12 cellular contexts compared by ENCODE assay signal in genomic region chr3:64343692-64344440, GRCh38.
A peak's percentile ranks its signal among the peaks of the same experiment; 100 is the strongest.
DNase-seq lines count a peak whose midpoint lies in the region; ATAC-seq and TF ChIP-seq lines count a peak whose summit lies in the region.
"Had no signal": no experiment of that assay in that cellular context is flagged by ENCODE, and none has a peak within 500 bp of the region (broad histone marks: within the 10 kb centered on the region; RNA-seq: fewer than 3 reads in every experiment).

No MANE protein-coding gene starts in this region.

- TF ChIP-seq EP300 in transverse colon (IDR thresholded peaks at IDR 0.05; ENCODE audit: low read depth) (no peak), tibial nerve (IDR thresholded peaks at IDR 0.05) (no peak)

- H3K27ac ChIP-seq in lower lobe of right lung (peak overlapping the region; percentile 81), transverse colon (peak overlapping the region; percentile 68 to 88 (median 82)), tibial nerve (peak overlapping the region in 1 of 4 donors; percentile 2)
- H3K27ac ChIP-seq: KMS-11 had no signal

- ATAC-seq in lower lobe of right lung: no peak
- ATAC-seq in activated T-cell treated with anti-CD3 and anti-CD28 coated beads, Interleukin-2, amount 50 U/mL, for 4 hours: no peak
- ATAC-seq: HCT116 had no signal

- in situ Hi-C loops in transverse colon (cut with MboI; ENCODE audit: low pct_ligation_motif_present in 1 of 4, low pct_unique_long_range_greater_than_20kb in 1 of 4, low sequenced_read_pairs in 3 of 4): no loop called here

- DNase-seq in HT1080 (ENCODE audit: low read depth): peak; percentile 41
- peak; percentile 62 to 76 for DNase-seq in cardiac fibroblast (ENCODE audit: low read depth in 2 of 2)
- DNase-seq in lower lobe of right lung: no peak
- DNase-seq in transverse colon: no peak
- DNase-seq in activated T-cell treated with anti-CD3 and anti-CD28 coated beads, Interleukin-2, amount 50 U/mL, for 4 hours: no peak
- DNase-seq in activated CD4-positive, alpha-beta T cell treated with anti-CD3 and anti-CD28 coated beads for 4 hours: no peak
- DNase-seq in stimulated activated CD4-positive, alpha-beta T cell treated with anti-CD3 and anti-CD28 coated beads, Interleukin-4, amount 100 ng/mL, for 4 hours: no peak
- DNase-seq in tibial nerve (ENCODE audit: low spot score in 2 of 2): no peak
- DNase-seq: COR-L47, RPMI8226 had no signal

- no peaks in the 10 kb centered on the region for H3K4me1 Mint-ChIP-seq in activated T-cell treated with anti-CD3 and anti-CD28 coated beads, Interleukin-2, amount 50 U/mL, for 4 hours (ENCODE audit: low read depth)

- H3K4me3 Mint-ChIP-seq in activated T-cell treated with anti-CD3 and anti-CD28 coated beads, Interleukin-2, amount 50 U/mL, for 4 hours: no peak overlapping the region

- H3K4me3 ChIP-seq in cardiac fibroblast (replicated peaks in 1 of 2; ENCODE audit: low read depth in 2 of 2, low read length in 2 of 2): no peak overlapping the region
- no peak overlapping the region for H3K4me3 ChIP-seq in lower lobe of right lung
- no peak overlapping the region for H3K4me3 ChIP-seq in transverse colon
- H3K4me3 ChIP-seq in tibial nerve: no peak overlapping the region

- H3K4me1 ChIP-seq in lower lobe of right lung: peaks cover 35% of the 10 kb centered on the region
- peaks cover 4 to 32% (median 10%) of the 10 kb centered on the region in 4 donors for H3K4me1 ChIP-seq in transverse colon
- peaks cover 0 to 26% (median 7%) of the 10 kb centered on the region in 4 donors for H3K4me1 ChIP-seq in tibial nerve

- WGBS in transverse colon (ENCODE audit: low coverage in 1 of 2), 2 donors: 59 to 91% methylated on average over 6 to 8 of the region's 8 CpGs
- 49 to 56% methylated on average over 8 of the region's 8 CpGs for WGBS in tibial nerve, 2 donors

- peaks cover 7% of the 10 kb centered on the region for H3K27me3 Mint-ChIP-seq in activated T-cell treated with anti-CD3 and anti-CD28 coated beads, Interleukin-2, amount 50 U/mL, for 4 hours (ENCODE audit: low read depth)

- H3K9me3 ChIP-seq in lower lobe of right lung (no peaks in the 10 kb centered on the region), transverse colon (no peaks in the 10 kb centered on the region), tibial nerve (no peaks in the 10 kb centered on the region)

- no peaks in the 10 kb centered on the region for H3K36me3 Mint-ChIP-seq in activated T-cell treated with anti-CD3 and anti-CD28 coated beads, Interleukin-2, amount 50 U/mL, for 4 hours (ENCODE audit: insufficient read depth)

- no peaks in the 10 kb centered on the region for H3K9me3 Mint-ChIP-seq in activated T-cell treated with anti-CD3 and anti-CD28 coated beads, Interleukin-2, amount 50 U/mL, for 4 hours

- no peak for TF ChIP-seq POLR2A in transverse colon (IDR thresholded peaks at IDR 0.05)
- no peak for TF ChIP-seq POLR2A in tibial nerve (IDR thresholded peaks at IDR 0.05)

- H3K36me3 ChIP-seq in lower lobe of right lung (no peaks in the 10 kb centered on the region), transverse colon (no peaks in the 10 kb centered on the region), tibial nerve (no peaks in the 10 kb centered on the region)

- H3K27me3 ChIP-seq in lower lobe of right lung (ENCODE audit: low read depth) (no peaks in the 10 kb centered on the region), transverse colon (no peaks in the 10 kb centered on the region), tibial nerve (no peaks in the 10 kb centered on the region)

- intact Hi-C loops in lower lobe of right lung (cut with DNase I) (no loop called here), transverse colon (cut with DNase I; ENCODE audit: low total_unique reads) (loop anchor here (10.0 kb wide), 1 partner anchor 79 kb away; no protein-coding TSS in a partner anchor)

- TF ChIP-seq CTCF in cardiac fibroblast (IDR thresholded peaks at IDR 0.05; ENCODE audit: low read depth, low read length) (no peak), lower lobe of right lung (IDR thresholded peaks at IDR 0.05) (no peak), transverse colon (IDR thresholded peaks at IDR 0.05) (no peak), tibial nerve (IDR thresholded peaks at IDR 0.05) (no peak)

Comparison
In these comparisons a context has a peak if more than half of its experiments do, and no peak if none do; other contexts are left out.
1. DNase-seq: peak in HT1080 (single experiment) and cardiac fibroblast (2 of 2); none in lower lobe of right lung (single experiment), transverse colon (single experiment), activated T-cell treated with anti-CD3 and anti-CD28 coated beads, Interleukin-2, amount 50 U/mL, for 4 hours (single experiment), activated CD4-positive, alpha-beta T cell treated with anti-CD3 and anti-CD28 coated beads for 4 hours (0 of 2), stimulated activated CD4-positive, alpha-beta T cell treated with anti-CD3 and anti-CD28 coated beads, Interleukin-4, amount 100 ng/mL, for 4 hours (0 of 2) and tibial nerve (0 of 2).